ENCODE assay signal across 8 cellular contexts in the genomic region with DNA sequence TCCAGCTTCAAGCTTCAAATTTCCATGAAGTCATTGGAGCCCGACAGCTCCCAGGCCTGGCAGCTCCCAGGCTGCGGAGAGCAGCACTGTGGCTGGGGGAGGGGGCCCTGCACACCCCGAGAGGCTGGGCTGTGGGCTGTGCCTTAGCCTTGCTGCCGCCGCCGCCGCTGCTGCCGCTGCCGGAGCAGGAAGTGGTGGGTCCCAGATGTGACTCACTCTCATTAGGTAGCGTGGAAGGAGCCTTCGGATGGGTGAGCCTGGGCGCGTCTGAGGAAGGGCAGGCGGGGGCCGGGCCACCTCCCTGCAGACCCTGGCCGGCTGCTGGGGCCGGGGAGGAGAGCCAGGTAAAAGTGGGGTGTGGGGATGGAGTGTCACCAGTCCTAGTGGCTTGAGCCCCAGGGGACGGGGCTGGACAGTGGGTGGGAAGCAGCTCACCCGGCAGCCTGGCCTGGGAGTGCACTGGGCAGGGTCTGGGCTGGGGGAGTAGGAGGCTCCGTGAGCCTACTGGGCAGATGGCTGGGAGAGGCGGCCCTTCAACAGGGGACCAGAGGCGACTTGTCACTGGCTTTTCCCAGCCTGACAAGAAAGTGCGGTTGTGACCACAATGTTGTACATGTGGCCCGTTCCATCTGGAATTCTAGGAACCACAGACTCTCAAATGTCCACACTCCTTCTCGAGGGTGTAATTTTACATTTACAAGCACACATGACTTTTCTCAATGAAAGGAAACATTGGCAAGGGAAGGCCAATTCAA. TPM values are rescaled to one million over a fixed set of nuclear protein-coding genes. Genes with fewer than 3 reads are reported as not detected.
A peak's percentile ranks its signal among the peaks of the same experiment; 100 is the strongest.
DNase-seq lines count a peak whose midpoint lies in the region; ATAC-seq and TF ChIP-seq lines count a peak whose summit lies in the region.

A gene (plus strand): TSS at position 215 of the 755 bp plus-strand sequence. CDS start 21,629 bp downstream, outside the sequence.

- H3K9me3 ChIP-seq in Karpas-422 (ENCODE audit: low read length): no peaks in the 10 kb centered on the region
- peaks cover 0 to 2% of the 10 kb centered on the region in 2 donors for H3K9me3 ChIP-seq in lung (ENCODE audit: control insufficient read depth in 2 of 2, insufficient read depth in 1 of 2, low read length in 1 of 2)

- H4K20me1 ChIP-seq in Karpas-422 (ENCODE audit: insufficient read depth, low read depth, low read length): no peaks in the 10 kb centered on the region

- H3K27me3 ChIP-seq in Karpas-422 (ENCODE audit: low read length) (no peaks in the 10 kb centered on the region), lung (ENCODE audit: control insufficient read depth, insufficient read depth) (no peaks in the 10 kb centered on the region)

- H3K9me2 ChIP-seq in Karpas-422 (replicated peaks; ENCODE audit: insufficient read depth, low read length): no peaks in the 10 kb centered on the region

- H3K4me3 ChIP-seq in Karpas-422 (ENCODE audit: low read length): peak within 1 kb of the TSS; percentile 66
- H3K4me3 ChIP-seq in lung: no peak within 1 kb of the TSS

- peak; percentile 89 for DNase-seq in EH (ENCODE audit: low read depth)
- peak; percentile 91 for DNase-seq in Karpas-422
- DNase-seq in activated CD4-positive, CD25-positive, alpha-beta regulatory T cell (lab: John Stamatoyannopoulos, UW): peak; percentile 55 to 83 (median 68)
- peak; percentile 80 for DNase-seq in central memory CD4-positive, alpha-beta T cell
- DNase-seq in lung (ENCODE audit: low spot score): peak; percentile 61
- peak; percentile 79 to 83 for DNase-seq in stimulated activated CD8-positive, alpha-beta memory T cell treated with anti-CD3 and anti-CD28 coated beads, Interleukin-15, amount 100 ng/mL, for 48 hours (ENCODE audit: low read depth in 2 of 2)
- DNase-seq in superior temporal gyrus (ENCODE audit: extremely low spot score): no peak

- H3K4me1 ChIP-seq in Karpas-422 (ENCODE audit: low read length) (peaks cover 33% of the 10 kb centered on the region), lung (ENCODE audit: control insufficient read depth in 2 of 2, insufficient read depth in 2 of 2, low read length in 2 of 2) (peaks cover 0 to 8% of the 10 kb centered on the region in 2 donors)

- H3K27ac ChIP-seq in Karpas-422 (ENCODE audit: low read length) (no peak within 1 kb of the TSS), lung (ENCODE audit: low read depth in 1 of 2, low read length in 1 of 2) (peak within 1 kb of the TSS in 1 of 2 donors; percentile 81)

- no peaks in the 10 kb centered on the region for H3K79me2 ChIP-seq in Karpas-422 (ENCODE audit: low read length)

- H3K36me3 ChIP-seq in Karpas-422 (ENCODE audit: insufficient read depth, low read length): no peaks in the 10 kb centered on the region
- H3K36me3 ChIP-seq in lung (ENCODE audit: control insufficient read depth in 2 of 2, insufficient read depth in 2 of 2, low read length in 2 of 2): no peaks in the 10 kb centered on the region

- peak within 1 kb of the TSS; percentile 83 for H3K4me2 ChIP-seq in Karpas-422 (ENCODE audit: low read depth, low read length, poor library complexity, severe bottlenecking)

- TF ChIP-seq CTCF in lung (IDR thresholded peaks at IDR 0.05; ENCODE audit: control extremely low read depth, extremely low read depth): no peak

- peak within 1 kb of the TSS; percentile 79 for H2AFZ ChIP-seq in Karpas-422 (ENCODE audit: low read length)

- peak within 1 kb of the TSS; percentile 78 for H3K9ac ChIP-seq in Karpas-422 (ENCODE audit: low read length)

- 10 to 19% methylated on average over 25 of the region's 25 CpGs for WGBS in lung, 2 donors

- ATAC-seq in GM21723 (IDR thresholded peaks at IDR 0.05; ENCODE audit: unreplicated experiment) (peak; percentile 84), lung (ENCODE audit: insufficient read depth, low FRiP score) (peak; percentile 79)

RNA-seq across cellular contexts. Expression of the gene that starts here (rescaled TPM):
- 27.5 and 45.5 TPM in 2 replicates for total RNA-seq in Karpas-422 (2014; rRNA removed; shearing (Covaris generic); ENCODE audit: low replicate concordance)
- 100 to 1,000 TPM in 1 of 2 donors, 10 to 100 TPM in 1; 34.4 to 105 TPM for total RNA-seq in lung
- polyA plus RNA-seq in lung: 10 to 100 TPM; 20.9 to 42.6 TPM
